ENCODE assay signal across 22 cellular contexts in the genomic region with DNA sequence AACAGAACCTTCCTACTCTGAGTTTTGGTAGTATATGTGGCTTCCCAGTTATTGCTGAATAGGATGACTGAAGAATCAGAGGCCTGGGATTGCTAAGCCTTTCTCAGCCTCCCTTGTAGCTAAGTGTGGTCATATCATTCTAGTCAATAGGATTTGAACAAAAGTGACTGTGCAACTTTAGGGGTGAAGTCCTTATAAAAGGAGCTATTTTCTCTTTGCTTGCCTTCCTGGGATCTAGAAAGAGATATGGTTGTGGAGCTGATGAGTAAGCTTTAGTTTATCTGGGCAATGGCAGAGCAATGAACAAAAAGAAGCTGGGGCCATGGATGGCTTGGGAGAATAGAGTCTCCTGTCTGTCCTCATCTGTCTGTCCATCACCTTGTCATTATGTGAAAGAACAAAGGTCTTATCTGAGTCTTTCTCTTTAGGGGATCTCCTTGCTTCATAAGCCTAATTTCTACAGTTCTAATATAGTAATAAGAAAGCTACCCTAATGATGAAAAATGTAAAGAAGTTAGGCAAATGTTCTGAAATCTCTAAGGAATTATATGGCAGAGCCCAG.
A peak's percentile ranks its signal among the peaks of the same experiment; 100 is the strongest.
DNase-seq lines count a peak whose midpoint lies in the region; ATAC-seq and TF ChIP-seq lines count a peak whose summit lies in the region.
"Had no signal": no experiment of that assay in that cellular context is flagged by ENCODE, and none has a peak within 500 bp of the region (broad histone marks: within the 10 kb centered on the region; RNA-seq: fewer than 3 reads in every experiment).

No MANE protein-coding gene starts in this region.

- TF ChIP-seq EP300 in sigmoid colon (IDR thresholded peaks at IDR 0.05), result no peak

- no peaks in the 10 kb centered on the region for H3K79me2 ChIP-seq in ACC112 (ENCODE audit: control insufficient read depth, insufficient read depth, low read length, unreplicated experiment)

- H3K4me3 Mint-ChIP-seq in Calu3 (ENCODE audit: low read depth, unreplicated experiment), result no peak overlapping the region
- H3K4me3 Mint-ChIP-seq: CD4-positive, alpha-beta T cell; dendritic cell treated with granulocyte-macrophage colony-stimulating factor and Interleukin-4, amounts not matched to agents 40 ng/mL and 50 ng/mL, for 4 days; nephron progenitor cell; T-cell had no signal

- BruUV-seq in Calu3 (replicated peaks; lab: Mats Ljungman, UMichigan), result no TSS peak

- no peaks in the 10 kb centered on the region for H3K4me1 Mint-ChIP-seq in Calu3 (ENCODE audit: low read depth, unreplicated experiment)
- H3K4me1 Mint-ChIP-seq: nephron progenitor cell, T-cell had no signal

- intact Hi-C loops in sigmoid colon (cut with DNase I) (loop anchor here (5.0 kb wide), 2 partner anchors 40 to 85 kb away; no protein-coding TSS in a partner anchor), Calu3 (cut with micrococcal nuclease; ENCODE audit: unreplicated experiment) (no loop called here)

- no peaks in the 10 kb centered on the region for H3K27me3 ChIP-seq in ACC112 (ENCODE audit: insufficient read depth, low read length)
- H3K27me3 ChIP-seq in sigmoid colon, result no peaks in the 10 kb centered on the region
- H3K27me3 ChIP-seq: gastrocnemius medialis had no signal

- no peak for TF ChIP-seq POLR2A in sigmoid colon (IDR thresholded peaks at IDR 0.05)

- H3K36me3 ChIP-seq in ACC112 (ENCODE audit: insufficient read depth, low read length), result no peaks in the 10 kb centered on the region
- no peaks in the 10 kb centered on the region for H3K36me3 ChIP-seq in sigmoid colon
- H3K36me3 ChIP-seq: gastrocnemius medialis, spleen had no signal

- CTCF ChIA-PET in Calu3 (lab: Charles Lee), result no interaction called here

- no peak for ATAC-seq in HG03159 (IDR thresholded peaks at IDR 0.05; ENCODE audit: unreplicated experiment)
- ATAC-seq: gastrocnemius medialis, T-cell had no signal

- H2AFZ ChIP-seq in ACC112 (ENCODE audit: low read length, unreplicated experiment), result no peak overlapping the region

- DNase-seq in OCI-M1 (lab: John Stamatoyannopoulos, UW), result peak; percentile 71
- DNase-seq in fibroblast of peridontal ligament (ENCODE audit: extremely low read depth), result peak; percentile 40
- DNase-seq in sigmoid colon, result no peak
- no peak for DNase-seq in Calu3
- DNase-seq in DMS 273 (lab: John Stamatoyannopoulos, UW; ENCODE audit: unreplicated experiment), result no peak
- no peak for DNase-seq in KG1 (lab: John Stamatoyannopoulos, UW)
- DNase-seq: activated CD4-positive, alpha-beta T cell treated with anti-CD3 and anti-CD28 coated beads, Interleukin-2, amount 50 U/mL, for 1 hour; activated CD8-positive, alpha-beta memory T cell treated with anti-CD3 and anti-CD28 coated beads, Interleukin-2, amount 50 U/mL, for 4 hours; CD4-positive, alpha-beta T cell; gastrocnemius medialis; midbrain; NCI-H2171 treated with DMSO at 0.1 percent for 48 hours; NCI-H748 treated with DMSO at 0.1 percent for 48 hours; nephron progenitor cell; posterior cingulate gyrus; spleen; stimulated activated CD4-positive, alpha-beta T cell treated with anti-CD3 and anti-CD28 coated beads, Interleukin-4, amount 100 ng/mL, for 24 hours; T-cell had no signal

- H3K27me3 Mint-ChIP-seq in Calu3 (ENCODE audit: unreplicated experiment), result peaks cover 58% of the 10 kb centered on the region

- H3K27ac ChIP-seq in ACC112 (ENCODE audit: low read depth, low read length), result peak overlapping the region; percentile 85
- peak overlapping the region; percentile 81 to 88 (median 84) for H3K27ac ChIP-seq in sigmoid colon

- no peaks in the 10 kb centered on the region for H3K36me3 Mint-ChIP-seq in Calu3 (ENCODE audit: insufficient read depth, unreplicated experiment)
- H3K36me3 Mint-ChIP-seq: T-cell had no signal

- peaks cover 19% of the 10 kb centered on the region for H3K4me1 ChIP-seq in ACC112 (ENCODE audit: control insufficient read depth, insufficient read depth, low read length, unreplicated experiment)
- H3K4me1 ChIP-seq in sigmoid colon, result peaks cover 0 to 50% (median 48%) of the 10 kb centered on the region in 4 donors
- H3K4me1 ChIP-seq: spleen had no signal

- TF ChIP-seq CTCF in sigmoid colon (IDR thresholded peaks at IDR 0.05), result no peak
- no peak for TF ChIP-seq CTCF in Calu3 (IDR thresholded peaks at IDR 0.05; ENCODE audit: unreplicated experiment)

- H3K9me3 ChIP-seq in sigmoid colon, result no peaks in the 10 kb centered on the region
- H3K9me3 ChIP-seq: gastrocnemius medialis, spleen had no signal

- H3K4me3 ChIP-seq in ACC112 (ENCODE audit: low read depth, low read length) (no peak overlapping the region), sigmoid colon (no peak overlapping the region)
- H3K4me3 ChIP-seq: gastrocnemius medialis, spleen had no signal

- H3K27ac Mint-ChIP-seq in Calu3 (ENCODE audit: unreplicated experiment), result no peak overlapping the region
- H3K27ac Mint-ChIP-seq: activated T-helper 2 cell treated with anti-CD3 and anti-CD28 coated beads, Interferon-gamma antibody, Interleukin-2, Interleukin-4, amounts not matched to agents 10 μg/mL and 5 μg/mL and 100 μg/mL, durations not matched to agents 14 hours and 24 hours and 36 hours; CD4-positive, alpha-beta T cell; dendritic cell treated with granulocyte-macrophage colony-stimulating factor and Interleukin-4, amounts not matched to agents 40 ng/mL and 50 ng/mL, for 4 days; nephron progenitor cell; T-cell had no signal

- no peaks in the 10 kb centered on the region for H3K9me3 Mint-ChIP-seq in Calu3 (ENCODE audit: low read depth, unreplicated experiment)
- H3K9me3 Mint-ChIP-seq: activated T-helper 2 cell treated with anti-CD3 and anti-CD28 coated beads, Interferon-gamma antibody, Interleukin-2, Interleukin-4, amounts not matched to agents 10 μg/mL and 5 μg/mL and 100 μg/mL, durations not matched to agents 14 hours and 24 hours and 36 hours; CD4-positive, alpha-beta T cell; dendritic cell treated with granulocyte-macrophage colony-stimulating factor and Interleukin-4, amounts not matched to agents 40 ng/mL and 50 ng/mL, for 4 days; nephron progenitor cell; T-cell had no signal

Comparison
In these comparisons a context has a peak if more than half of its experiments do, and no peak if none do; other contexts are left out.
1. DNase-seq: peak in OCI-M1 (single experiment) and fibroblast of peridontal ligament (single experiment); none in sigmoid colon (single experiment), Calu3 (single experiment), DMS 273 (single experiment) and KG1 (single experiment).